31 cellular contexts compared by ENCODE assay signal in the genomic region with DNA sequence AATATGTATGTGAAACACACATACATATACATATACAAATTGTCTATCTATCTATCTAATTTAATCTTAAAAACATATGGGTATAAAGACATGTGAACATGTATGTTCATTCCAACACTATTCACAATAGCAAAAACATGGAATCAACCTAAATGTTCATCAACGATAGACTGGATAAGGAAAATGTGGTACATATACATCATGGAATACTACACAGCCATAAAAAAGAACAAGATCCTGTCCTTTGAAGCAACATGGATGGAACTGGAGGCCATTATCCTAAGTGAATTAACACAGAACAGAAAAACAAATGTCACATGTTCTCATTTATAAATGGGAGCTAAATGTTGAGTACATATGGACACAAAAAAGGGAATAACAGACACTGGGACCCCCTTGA. TPM values are rescaled to one million over a fixed set of nuclear protein-coding genes. Genes with fewer than 3 reads are reported as not detected.
"Had no signal": no experiment of that assay in that cellular context is flagged by ENCODE, and none has a peak within 500 bp of the region (broad histone marks: within the 10 kb centered on the region; RNA-seq: fewer than 3 reads in every experiment).

No MANE protein-coding gene starts in this region.

- ATAC-seq: foreskin keratinocyte; gastroesophageal sphincter; heart left ventricle; left lobe of liver; sciatic nerve; stimulated activated naive CD8-positive, alpha-beta T cell treated with anti-CD3 and anti-CD28 coated beads, Interleukin-15, amount 100 ng/mL, for 72 hours had no signal

- H3K79me2 ChIP-seq: hepatocyte, parathyroid adenoma had no signal

- H3K9me3 ChIP-seq: esophagus muscularis mucosa, gastroesophageal sphincter, prostate gland, right atrium auricular region, suprapubic skin, thyroid gland, vagina had no signal

- H3K27me3 ChIP-seq: esophagus muscularis mucosa, gastroesophageal sphincter, heart left ventricle, hepatocyte, neural progenitor cell, right atrium auricular region, suprapubic skin, thyroid gland, vagina had no signal

- H3K4me3 ChIP-seq: esophagus muscularis mucosa, gastroesophageal sphincter, heart left ventricle, hepatocyte, lung, neural progenitor cell, prostate gland, right atrium auricular region, smooth muscle cell, suprapubic skin, thyroid gland, vagina had no signal

- H3K4me1 ChIP-seq: heart left ventricle, neural progenitor cell, prostate gland, right atrium auricular region had no signal

- H3K27ac ChIP-seq: esophagus muscularis mucosa, foreskin keratinocyte, gastroesophageal sphincter, heart left ventricle, hepatocyte, neural progenitor cell, parathyroid adenoma, prostate gland, right atrium auricular region, suprapubic skin, thyroid gland, vagina had no signal

- H3K9ac ChIP-seq: neural progenitor cell, parathyroid adenoma had no signal

- H3K4me2 ChIP-seq: hepatocyte, neural progenitor cell, smooth muscle cell had no signal

- DNase-seq: dermis blood vessel endothelial cell; effector memory CD4-positive, alpha-beta T cell; foreskin keratinocyte; heart left ventricle; kidney; stimulated activated CD4-positive, alpha-beta T cell treated with anti-CD3 and anti-CD28 coated beads, Interleukin-12 subunit alpha, Interleukin-12 subunit beta, amount 100 ng/mL, for 4 hours; stimulated activated CD4-positive, alpha-beta T cell treated with anti-CD3 and anti-CD28 coated beads, Interleukin-1b, Interleukin-23, amount 100 ng/mL, for 48 hours; stimulated activated CD4-positive, alpha-beta T cell treated with anti-CD3 and anti-CD28 coated beads, Interleukin-4, amount 100 ng/mL, for 1 hour; stimulated activated CD8-positive, alpha-beta memory T cell treated with anti-CD3 and anti-CD28 coated beads, Interleukin-4, amount 100 ng/mL, for 48 hours; stimulated activated naive CD8-positive, alpha-beta T cell treated with anti-CD3 and anti-CD28 coated beads, Interleukin-15, amount 100 ng/mL, for 72 hours; thyroid gland; trophoblast cell had no signal

- FAIRE-seq: endothelial cell of umbilical vein, kidney had no signal

- H2AFZ ChIP-seq: hepatocyte, neural progenitor cell, parathyroid adenoma had no signal

- H3K36me3 ChIP-seq: esophagus muscularis mucosa, gastroesophageal sphincter, heart left ventricle, neural progenitor cell, prostate gland, right atrium auricular region, suprapubic skin, thyroid gland, vagina had no signal

RNA-seq across cellular contexts. Expression of gene CCR9, which starts 5.8 kb away (rescaled TPM):
- total RNA-seq: dermis blood vessel endothelial cell, endothelial cell of umbilical vein, fibroblast of lung, foreskin keratinocyte, gastroesophageal sphincter, heart left ventricle, osteoblast, right atrium auricular region, smooth muscle cell, suprapubic skin, thyroid gland, ureter, vagina had no signal
- polyA plus RNA-seq: endothelial cell of umbilical vein, fibroblast of lung, foreskin keratinocyte, hepatocyte, liver, smooth muscle cell had no signal

RNA-seq across cellular contexts. Expression of gene CXCR6, which starts 51.1 kb away (rescaled TPM):
- total RNA-seq: dermis blood vessel endothelial cell, endothelial cell of umbilical vein, epithelial cell of proximal tubule, fibroblast of lung, foreskin keratinocyte, hepatocyte, left lobe of liver, osteoblast had no signal
- polyA plus RNA-seq: endothelial cell of umbilical vein, fibroblast of lung, foreskin keratinocyte had no signal
